8 cellular contexts compared by ENCODE assay signal in genomic region chr1:231527586-231528174, GRCh38. TPM values are rescaled to one million over a fixed set of nuclear protein-coding genes. Genes with fewer than 3 reads are reported as not detected.
DNase-seq lines count a peak whose midpoint lies in the region; ATAC-seq and TF ChIP-seq lines count a peak whose summit lies in the region.

No MANE protein-coding gene starts in this region.

- no peaks in the 10 kb centered on the region for H3K27me3 Mint-ChIP-seq in effector memory CD8-positive, alpha-beta T cell
- H3K27me3 Mint-ChIP-seq in natural killer cell treated with Interleukin-12 subunit alpha and Interleukin-12 subunit beta and Interleukin-15 and Interleukin-18, amount 100 ng/mL, for 72 hours, result peaks cover 0 to 3% of the 10 kb centered on the region in 2 donors

- H3K9me3 Mint-ChIP-seq in effector memory CD8-positive, alpha-beta T cell, result no peaks in the 10 kb centered on the region
- H3K9me3 Mint-ChIP-seq in natural killer cell treated with Interleukin-12 subunit alpha and Interleukin-12 subunit beta and Interleukin-15 and Interleukin-18, amount 100 ng/mL, for 72 hours, result no peaks in the 10 kb centered on the region

- H3K27ac Mint-ChIP-seq in effector memory CD8-positive, alpha-beta T cell, result peak overlapping the region; percentile 99 to 100
- peak overlapping the region; percentile 97 to 98 for H3K27ac Mint-ChIP-seq in natural killer cell treated with Interleukin-12 subunit alpha and Interleukin-12 subunit beta and Interleukin-15 and Interleukin-18, amount 100 ng/mL, for 72 hours

- ATAC-seq in GM18519 (IDR thresholded peaks at IDR 0.05; ENCODE audit: low FRiP score, unreplicated experiment), result peak; percentile 11
- peak; percentile 2 for ATAC-seq in effector memory CD8-positive, alpha-beta T cell (replicated peaks)
- ATAC-seq in natural killer cell treated with Interleukin-12 subunit alpha and Interleukin-12 subunit beta and Interleukin-15 and Interleukin-18, amount 100 ng/mL, for 72 hours, result peak in 1 of 2 donors; percentile 3

- peaks cover 31 to 39% of the 10 kb centered on the region in 2 donors for H3K4me1 Mint-ChIP-seq in effector memory CD8-positive, alpha-beta T cell (ENCODE audit: low read depth in 2 of 2)
- H3K4me1 Mint-ChIP-seq in natural killer cell treated with Interleukin-12 subunit alpha and Interleukin-12 subunit beta and Interleukin-15 and Interleukin-18, amount 100 ng/mL, for 72 hours (ENCODE audit: low read depth in 2 of 2), result peaks cover 32 to 42% of the 10 kb centered on the region in 2 donors

- CTCF ChIA-PET in HEK293T (lab: Yijun Ruan, JAX), result interaction anchor here (0.6 to 0.7 kb wide), 2 partner anchors 108 to 229 kb away, joined by 3 to 4 read pairs; no protein-coding TSS in a partner anchor

- H3K36me3 Mint-ChIP-seq in effector memory CD8-positive, alpha-beta T cell (ENCODE audit: insufficient read depth), result peaks cover 45% of the 10 kb centered on the region
- H3K36me3 Mint-ChIP-seq in natural killer cell treated with Interleukin-12 subunit alpha and Interleukin-12 subunit beta and Interleukin-15 and Interleukin-18, amount 100 ng/mL, for 72 hours, result peaks cover 12% of the 10 kb centered on the region

- DNase-seq in HEK293T (ENCODE audit: extremely low spot score) (no peak), NCI-H146 treated with DMSO at 0.1 percent for 48 hours (lab: John Stamatoyannopoulos, UW; ENCODE audit: unreplicated experiment) (peak; percentile 40), GOT3 (lab: John Stamatoyannopoulos, UW) (no peak), HuH-7 (ENCODE audit: low spot score) (no peak), ureter (ENCODE audit: low spot score) (no peak)
- no peak for DNase-seq in effector memory CD8-positive, alpha-beta T cell
- DNase-seq in natural killer cell treated with Interleukin-12 subunit alpha and Interleukin-12 subunit beta and Interleukin-15 and Interleukin-18, amount 100 ng/mL, for 72 hours (ENCODE audit: low spot score), result no peak

- H3K4me3 Mint-ChIP-seq in effector memory CD8-positive, alpha-beta T cell, result peak overlapping the region; percentile 97
- H3K4me3 Mint-ChIP-seq in natural killer cell treated with Interleukin-12 subunit alpha and Interleukin-12 subunit beta and Interleukin-15 and Interleukin-18, amount 100 ng/mL, for 72 hours, result peak overlapping the region; percentile 98

- POLR2A ChIA-PET in HEK293T (lab: Yijun Ruan, JAX), result interaction anchor here (0.7 to 1.3 kb wide), 4 partner anchors 107 to 190 kb away, joined by 3 to 8 read pairs (median 4); partner anchors contain the start of genes EXOC8 and SPRTN

TF ChIP-seq in HEK293T, 16 proteins besides CTCF, POLR2A, EP300 and RAD21:
- TF ChIP-seq FOXK2 (IDR thresholded peaks at IDR 0.05) (no peak), PKNOX1 (IDR thresholded peaks at IDR 0.05) (peak; percentile 56; the same call in 1 of the 2 replicates)

RNA-seq across cellular contexts. Expression of gene TSNAX, which starts 0.8 kb away (rescaled TPM):
- 10 to 100 TPM; 32.3 to 55.2 TPM for total RNA-seq in natural killer cell treated with Interleukin-12 subunit alpha and Interleukin-12 subunit beta and Interleukin-15 and Interleukin-18, amount 100 ng/mL, for 72 hours
- 44.6 TPM for total RNA-seq in ureter
